8 cellular contexts compared by ENCODE assay signal in genomic region chr12:58000499-58000898, GRCh38.
"Had no signal": no experiment of that assay in that cellular context is flagged by ENCODE, and none has a peak within 500 bp of the region (broad histone marks: within the 10 kb centered on the region; RNA-seq: fewer than 3 reads in every experiment).

No MANE protein-coding gene starts in this region.

- H3K9ac ChIP-seq: KMS-11 had no signal

- H3K4me2 ChIP-seq: KMS-11 had no signal

- FAIRE-seq: HepG2, HTR-8/SVneo had no signal

- ATAC-seq: HepG2 had no signal

- DNase-seq: IMR-90, Karpas-422, KBM-7, KG1 had no signal

- H3K27ac ChIP-seq: HL-60, KMS-11 had no signal
